19 cellular contexts compared by ENCODE assay signal in genomic region chr3:196915375-196915774, GRCh38.
"Had no signal": no experiment of that assay in that cellular context is flagged by ENCODE, and none has a peak within 500 bp of the region (broad histone marks: within the 10 kb centered on the region; RNA-seq: fewer than 3 reads in every experiment).

No MANE protein-coding gene starts in this region.

- H3K9me3 ChIP-seq: esophagus muscularis mucosa, gastroesophageal sphincter, lower lobe of right lung had no signal

- ATAC-seq: foreskin keratinocyte, gastroesophageal sphincter, heart left ventricle, left colon, left lobe of liver, left ventricle myocardium superior had no signal

- H3K4me1 Mint-ChIP-seq: immature natural killer cell had no signal

- H3K4me1 ChIP-seq: esophagus muscularis mucosa, foreskin keratinocyte, gastroesophageal sphincter, lower lobe of right lung had no signal

- H3K4me3 ChIP-seq: coronary artery, dorsolateral prefrontal cortex, esophagus muscularis mucosa, gastroesophageal sphincter, heart left ventricle, hepatocyte, lower lobe of right lung had no signal

- H3K27me3 ChIP-seq: dorsolateral prefrontal cortex, esophagus muscularis mucosa, foreskin keratinocyte, gastroesophageal sphincter, heart left ventricle, hepatocyte had no signal

- H3K4me3 Mint-ChIP-seq: immature natural killer cell had no signal

- H3K27ac Mint-ChIP-seq: immature natural killer cell had no signal

- DNase-seq: dermis blood vessel endothelial cell; dorsolateral prefrontal cortex; effector CD4-positive, alpha-beta T cell; effector memory CD4-positive, alpha-beta T cell; foreskin keratinocyte; heart left ventricle; hypothalamus; immature natural killer cell; kidney; kidney glomerular epithelial cell; left colon; left ventricle myocardium superior; lower lobe of right lung; midbrain had no signal

- H3K27ac ChIP-seq: coronary artery, dorsolateral prefrontal cortex, esophagus muscularis mucosa, foreskin keratinocyte, gastroesophageal sphincter, heart left ventricle, hepatocyte, lower lobe of right lung had no signal
